ENCODE assay signal across 17 cellular contexts in genomic region chr12:13175499-13175898, GRCh38. TPM values are rescaled to one million over a fixed set of nuclear protein-coding genes. Genes with fewer than 3 reads are reported as not detected.
DNase-seq lines count a peak whose midpoint lies in the region; ATAC-seq, FAIRE-seq and TF ChIP-seq lines count a peak whose summit lies in the region.
"Had no signal": no experiment of that assay in that cellular context is flagged by ENCODE, and none has a peak within 500 bp of the region (broad histone marks: within the 10 kb centered on the region; RNA-seq: fewer than 3 reads in every experiment).

No MANE protein-coding gene starts in this region.

- no peak overlapping the region for H3K4me3 ChIP-seq in SK-N-SH (ENCODE audit: low read depth in 2 of 2, low read length in 1 of 2)
- no peak overlapping the region for H3K4me3 ChIP-seq in right atrium auricular region
- H3K4me3 ChIP-seq: ascending aorta, GM23338, tibial artery had no signal

- WGBS in SK-N-SH (ENCODE audit: low lambda C conversion rate) = 66% methylated on average over 4 of the region's 4 CpGs

- H3K9ac ChIP-seq in SK-N-SH = no peak overlapping the region

- no peaks in the 10 kb centered on the region for H3K36me3 ChIP-seq in SK-N-SH (replicated peaks in 1 of 2; ENCODE audit: control insufficient read depth in 1 of 2, insufficient read depth in 2 of 2, low read length in 1 of 2)
- no peaks in the 10 kb centered on the region for H3K36me3 ChIP-seq in right atrium auricular region
- H3K36me3 ChIP-seq: ascending aorta, tibial artery had no signal

- FAIRE-seq in urothelium cell line (lab: Jason Lieb, UNC) = peak; percentile 80
- FAIRE-seq: GM12892 had no signal

- no peak for DNase-seq in SK-N-SH
- DNase-seq in astrocyte of the hippocampus (ENCODE audit: low read depth, low spot score) = peak; percentile 82
- DNase-seq in iris pigment epithelial cell (ENCODE audit: low read depth) = peak; percentile 87
- DNase-seq in urothelium cell line (ENCODE audit: low spot score) = peak; percentile 57
- no peak for DNase-seq in COLO829 (ENCODE audit: low spot score)
- no peak for DNase-seq in right atrium auricular region (ENCODE audit: low spot score)
- no peak for DNase-seq in NCI-H1105 (lab: John Stamatoyannopoulos, UW)
- DNase-seq: activated CD4-positive, CD25-positive, alpha-beta regulatory T cell; activated T-cell treated with anti-CD3 and anti-CD28 coated beads, Interleukin-2, amount 50 U/mL, for 48 hours; DMS153; NCI-H2029; tibial artery had no signal

- TF ChIP-seq RAD21 in SK-N-SH (IDR thresholded peaks at IDR 0.05; ENCODE audit: low read length) = no peak

- TF ChIP-seq CTCF in SK-N-SH (IDR thresholded peaks at IDR 0.05) = no peak
- no peak for TF ChIP-seq CTCF in right atrium auricular region (IDR thresholded peaks at IDR 0.05)

- H3K79me2 ChIP-seq in SK-N-SH (ENCODE audit: insufficient read depth) = no peaks in the 10 kb centered on the region

- H3K27ac ChIP-seq in SK-N-SH (ENCODE audit: low read depth in 2 of 2, low read length in 1 of 2) (0 out of 4 replicates have a peak overlapping the region, but pooled peaks of 1 of the 2 experiments have one; percentile 23), right atrium auricular region (no peak overlapping the region)
- H3K27ac ChIP-seq: 22Rv1, ascending aorta, tibial artery had no signal

- H3K27me3 ChIP-seq in SK-N-SH (ENCODE audit: insufficient read depth) = no peaks in the 10 kb centered on the region
- no peaks in the 10 kb centered on the region for H3K27me3 ChIP-seq in right atrium auricular region
- H3K27me3 ChIP-seq: ascending aorta, tibial artery had no signal

- H3F3A ChIP-seq in SK-N-SH (replicated peaks; ENCODE audit: insufficient read depth) = peaks cover 24% of the 10 kb centered on the region

- no peak for ATAC-seq in SK-N-SH treated with all-trans-retinoic acid at 6 μM for 48 hours
- ATAC-seq: GM23338 had no signal

- no peaks in the 10 kb centered on the region for H4K20me1 ChIP-seq in SK-N-SH (ENCODE audit: insufficient read depth)

- no peaks in the 10 kb centered on the region for H3K9me3 ChIP-seq in SK-N-SH
- H3K9me3 ChIP-seq in right atrium auricular region = no peaks in the 10 kb centered on the region
- H3K9me3 ChIP-seq: ascending aorta, tibial artery had no signal

- TF ChIP-seq EP300 in SK-N-SH (IDR thresholded peaks at IDR 0.05; ENCODE audit: borderline replicate concordance in 1 of 2, low read depth in 1 of 2, low read length in 1 of 2) = no peak

- POLR2A ChIA-PET in SK-N-SH (lab: Yijun Ruan, JAX) = no interaction called here

- H3K9me2 ChIP-seq in SK-N-SH = no peaks in the 10 kb centered on the region

- no peak overlapping the region for H2AFZ ChIP-seq in SK-N-SH (ENCODE audit: low read depth)
- H2AFZ ChIP-seq: GM23338 had no signal

- CTCF ChIA-PET in SK-N-SH (lab: Yijun Ruan, JAX) = interaction anchor here (0.8 kb wide), 1 partner anchor 37 kb away, joined by 6 read pairs; no protein-coding TSS in a partner anchor

- H3K4me2 ChIP-seq in SK-N-SH = no peak overlapping the region
- H3K4me2 ChIP-seq: GM23338 had no signal

- H3K4me1 ChIP-seq in SK-N-SH (ENCODE audit: control insufficient read depth in 1 of 2, insufficient read depth in 2 of 2, low read depth in 1 of 2, low read length in 1 of 2) (peaks cover 8 to 58% of the 10 kb centered on the region in 2 experiments; a peak in 3 of 4 replicates), right atrium auricular region (peaks cover 0 to 60% of the 10 kb centered on the region in 2 donors)

TF ChIP-seq in SK-N-SH, 30 proteins besides CTCF, POLR2A, EP300 and RAD21 (continues in another document):
- TF ChIP-seq IRF3 (IDR thresholded peaks at IDR 0.05; ENCODE audit: low read depth, low read length) (no peak), RCOR1 (IDR thresholded peaks at IDR 0.05; ENCODE audit: low read length) (no peak), REST (IDR thresholded peaks at IDR 0.05; ENCODE audit: low read depth, low read length) (no peak), RFX5 (IDR thresholded peaks at IDR 0.05; ENCODE audit: low read length) (no peak), NRF1 (IDR thresholded peaks at IDR 0.05; ENCODE audit: low read depth, low read length) (no peak), POLR2AphosphoS5 (IDR thresholded peaks at IDR 0.05; ENCODE audit: low read depth, low read length) (no peak), SIN3A (IDR thresholded peaks at IDR 0.05; ENCODE audit: borderline replicate concordance, low read depth, low read length) (no peak)

TF ChIP-seq in SK-N-SH treated with all-trans-retinoic acid at 6 μM for 48 hours, 23 proteins besides CTCF, POLR2A, EP300 and RAD21:
- TF ChIP-seq PPARA (CRISPR knock-in tag; IDR thresholded peaks at IDR 0.05; ENCODE audit: borderline replicate concordance) (no peak), ZC3H10 (CRISPR knock-in tag; IDR thresholded peaks at IDR 0.05) (no peak), TOX (CRISPR knock-in tag; IDR thresholded peaks at IDR 0.05; ENCODE audit: borderline replicate concordance) (no peak), GLIS3 (CRISPR knock-in tag; IDR thresholded peaks at IDR 0.05) (no peak), TCF4 (CRISPR knock-in tag; IDR thresholded peaks at IDR 0.05; ENCODE audit: borderline replicate concordance) (no peak)

RNA-seq across cellular contexts. Expression of gene EMP1, which starts 21.0 kb away (rescaled TPM):
- 67.4 and 111 TPM in 2 replicates for polyA plus RNA-seq in SK-N-SH (2012; rRNA removed)
- polyA plus RNA-seq in SK-N-SH (2012; cell fraction: cytosol; rRNA removed) = 53.2 and 70.1 TPM in 2 replicates
- 77.6 and 144 TPM in 2 replicates for polyA plus RNA-seq in SK-N-SH (2012; cell fraction: nucleus; rRNA removed)
- total RNA-seq in right atrium auricular region = 100 to 1,000 TPM; 188 to 208 TPM

Comparison
In these comparisons a context has a peak if more than half of its experiments do, and no peak if none do; other contexts are left out.
1. DNase-seq: peak in astrocyte of the hippocampus (single experiment), iris pigment epithelial cell (single experiment) and urothelium cell line (single experiment); none in SK-N-SH (single experiment), COLO829 (single experiment), right atrium auricular region (single experiment) and NCI-H1105 (single experiment).